ENCODE assay signal across 1 cellular context in genomic region chr19:2648528-2648937, GRCh38.
TF ChIP-seq lines count a peak whose summit lies in the region.

No MANE protein-coding gene starts in this region.

TF ChIP-seq in HEK293, 187 proteins besides CTCF, POLR2A, EP300 and RAD21 (continued from another document):
- TF ChIP-seq ELK4 (IDR thresholded peaks at IDR 0.05; ENCODE audit: borderline replicate concordance, low read depth, low read length) (no peak), ZNF140 (tag by site-specific recombination; IDR thresholded peaks at IDR 0.05) (no peak), ZNF311 (tag by site-specific recombination; IDR thresholded peaks at IDR 0.05; ENCODE audit: borderline replicate concordance) (no peak), ZNF112 (tag by site-specific recombination; IDR thresholded peaks at IDR 0.05) (no peak), REPIN1 (tag by site-specific recombination; IDR thresholded peaks at IDR 0.05; ENCODE audit: low read depth) (no peak), ZFP69B (tag by site-specific recombination; IDR thresholded peaks at IDR 0.05) (peak; percentile 63; the same call in 1 of the 2 replicates), ZNF529 (tag by site-specific recombination; IDR thresholded peaks at IDR 0.05; ENCODE audit: insufficient replicate concordance) (no peak), ZNF354C (tag by site-specific recombination; IDR thresholded peaks at IDR 0.05; ENCODE audit: borderline replicate concordance, low read depth) (no peak), ZNF2 (tag by site-specific recombination; IDR thresholded peaks at IDR 0.05) (peak; percentile 79), ZXDB (tag by site-specific recombination; IDR thresholded peaks at IDR 0.05) (no peak; the same call in 1 of the 2 replicates), ZNF645 (tag by site-specific recombination; IDR thresholded peaks at IDR 0.05) (no peak), ZEB2 (tag by site-specific recombination; IDR thresholded peaks at IDR 0.05) (peak; percentile 60; the same call in 1 of the 2 replicates), ZNF341 (tag by site-specific recombination; IDR thresholded peaks at IDR 0.05; ENCODE audit: low read depth) (no peak), OSR2 (tag by site-specific recombination; IDR thresholded peaks at IDR 0.05) (no peak), ZSCAN18 (tag by site-specific recombination; IDR thresholded peaks at IDR 0.05) (0 out of 2 replicates have a peak, but pooled peaks have one; percentile 81), KLF7 (tag by site-specific recombination; IDR thresholded peaks at IDR 0.05; ENCODE audit: borderline replicate concordance) (0 out of 2 replicates have a peak, but pooled peaks have one; percentile 12), ZNF768 (tag by site-specific recombination; IDR thresholded peaks at IDR 0.05) (no peak), ZNF16 (tag by site-specific recombination; IDR thresholded peaks at IDR 0.05; ENCODE audit: low read depth) (no peak), ZNF146 (tag by site-specific recombination; IDR thresholded peaks at IDR 0.05) (no peak), ZNF248 (tag by site-specific recombination; IDR thresholded peaks at IDR 0.05) (0 out of 2 replicates have a peak, but pooled peaks have one; percentile 55), SP7 (tag by site-specific recombination; IDR thresholded peaks at IDR 0.05) (peak; percentile 78), EGR2 (tag by site-specific recombination; IDR thresholded peaks at IDR 0.05; ENCODE audit: low read depth) (no peak), ZBTB1 (tag by site-specific recombination; IDR thresholded peaks at IDR 0.05) (no peak), ZNF155 (tag by site-specific recombination; IDR thresholded peaks at IDR 0.05) (no peak)
- TF ChIP-seq, protein P1, sequence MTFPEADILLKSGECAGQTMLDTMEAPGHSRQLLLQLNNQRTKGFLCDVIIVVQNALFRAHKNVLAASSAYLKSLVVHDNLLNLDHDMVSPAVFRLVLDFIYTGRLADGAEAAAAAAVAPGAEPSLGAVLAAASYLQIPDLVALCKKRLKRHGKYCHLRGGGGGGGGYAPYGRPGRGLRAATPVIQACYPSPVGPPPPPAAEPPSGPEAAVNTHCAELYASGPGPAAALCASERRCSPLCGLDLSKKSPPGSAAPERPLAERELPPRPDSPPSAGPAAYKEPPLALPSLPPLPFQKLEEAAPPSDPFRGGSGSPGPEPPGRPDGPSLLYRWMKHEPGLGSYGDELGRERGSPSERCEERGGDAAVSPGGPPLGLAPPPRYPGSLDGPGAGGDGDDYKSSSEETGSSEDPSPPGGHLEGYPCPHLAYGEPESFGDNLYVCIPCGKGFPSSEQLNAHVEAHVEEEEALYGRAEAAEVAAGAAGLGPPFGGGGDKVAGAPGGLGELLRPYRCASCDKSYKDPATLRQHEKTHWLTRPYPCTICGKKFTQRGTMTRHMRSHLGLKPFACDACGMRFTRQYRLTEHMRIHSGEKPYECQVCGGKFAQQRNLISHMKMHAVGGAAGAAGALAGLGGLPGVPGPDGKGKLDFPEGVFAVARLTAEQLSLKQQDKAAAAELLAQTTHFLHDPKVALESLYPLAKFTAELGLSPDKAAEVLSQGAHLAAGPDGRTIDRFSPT (tag by site-specific recombination; IDR thresholded peaks at IDR 0.05): no peak
- TF ChIP-seq, protein P2, sequence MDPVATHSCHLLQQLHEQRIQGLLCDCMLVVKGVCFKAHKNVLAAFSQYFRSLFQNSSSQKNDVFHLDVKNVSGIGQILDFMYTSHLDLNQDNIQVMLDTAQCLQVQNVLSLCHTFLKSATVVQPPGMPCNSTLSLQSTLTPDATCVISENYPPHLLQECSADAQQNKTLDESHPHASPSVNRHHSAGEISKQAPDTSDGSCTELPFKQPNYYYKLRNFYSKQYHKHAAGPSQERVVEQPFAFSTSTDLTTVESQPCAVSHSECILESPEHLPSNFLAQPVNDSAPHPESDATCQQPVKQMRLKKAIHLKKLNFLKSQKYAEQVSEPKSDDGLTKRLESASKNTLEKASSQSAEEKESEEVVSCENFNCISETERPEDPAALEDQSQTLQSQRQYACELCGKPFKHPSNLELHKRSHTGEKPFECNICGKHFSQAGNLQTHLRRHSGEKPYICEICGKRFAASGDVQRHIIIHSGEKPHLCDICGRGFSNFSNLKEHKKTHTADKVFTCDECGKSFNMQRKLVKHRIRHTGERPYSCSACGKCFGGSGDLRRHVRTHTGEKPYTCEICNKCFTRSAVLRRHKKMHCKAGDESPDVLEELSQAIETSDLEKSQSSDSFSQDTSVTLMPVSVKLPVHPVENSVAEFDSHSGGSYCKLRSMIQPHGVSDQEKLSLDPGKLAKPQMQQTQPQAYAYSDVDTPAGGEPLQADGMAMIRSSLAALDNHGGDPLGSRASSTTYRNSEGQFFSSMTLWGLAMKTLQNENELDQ (tag by site-specific recombination; IDR thresholded peaks at IDR 0.05; ENCODE audit: low read depth): no peak
